ENCODE assay signal across 16 cellular contexts in genomic region chr1:228008391-228009115, GRCh38. TPM values are rescaled to one million over a fixed set of nuclear protein-coding genes. Genes with fewer than 3 reads are reported as not detected.
DNase-seq lines count a peak whose midpoint lies in the region; ATAC-seq, FAIRE-seq and TF ChIP-seq lines count a peak whose summit lies in the region.
"Had no signal": no experiment of that assay in that cellular context is flagged by ENCODE, and none has a peak within 500 bp of the region (broad histone marks: within the 10 kb centered on the region; RNA-seq: fewer than 3 reads in every experiment).

No MANE protein-coding gene starts in this region.

- H2BK20ac ChIP-seq in H1 (ENCODE audit: low read length), result no peak overlapping the region

- no peak for ATAC-seq in GM21447 (IDR thresholded peaks at IDR 0.05; ENCODE audit: unreplicated experiment)

- no peak overlapping the region for H3K14ac ChIP-seq in H1 (ENCODE audit: insufficient read length)
- no peak overlapping the region for H3K14ac ChIP-seq in trophoblast cell (ENCODE audit: low read length)

- peaks cover 10% of the 10 kb centered on the region; the same call in 1 of the 2 replicates for H3K23me2 ChIP-seq in H1 (ENCODE audit: low read depth, low read length)

- H4K12ac ChIP-seq in trophoblast cell (ENCODE audit: low read depth, low read length), result no peak overlapping the region

- H3K4me1 ChIP-seq in HUES48 (ENCODE audit: control insufficient read depth, insufficient read depth, low read length) (peaks cover 29% of the 10 kb centered on the region), H1 (replicated peaks in 1 of 4; ENCODE audit: control insufficient read depth in 3 of 4, insufficient read depth in 4 of 4, low read length in 3 of 4) (peaks cover 0 to 43% (median 22%) of the 10 kb centered on the region in 4 experiments; a peak in 6 of 7 replicates), trophoblast cell (ENCODE audit: control insufficient read depth in 1 of 2, insufficient read depth in 2 of 2, low read length in 2 of 2) (peaks cover 0 to 3% of the 10 kb centered on the region in 2 experiments)

- TF ChIP-seq POLR2A in H1 (IDR thresholded peaks at IDR 0.05; ENCODE audit: control extremely low read depth in 1 of 2, low read depth in 2 of 2, low read length in 2 of 2), result no peak

- H3K4ac ChIP-seq in H1 (replicated peaks; ENCODE audit: insufficient read length, low read depth, low read length) (no peak overlapping the region), trophoblast cell (ENCODE audit: low read depth, low read length) (no peak overlapping the region)

- H2BK120ac ChIP-seq in H1 (replicated peaks; ENCODE audit: low read depth, low read length), result no peak overlapping the region
- no peak overlapping the region for H2BK120ac ChIP-seq in trophoblast cell (ENCODE audit: insufficient read depth, low read length, poor library complexity)

- H2AFZ ChIP-seq in H1 (ENCODE audit: low read length) (no peak overlapping the region), trophoblast cell (ENCODE audit: insufficient read depth, low read length, poor library complexity) (no peak overlapping the region)

- H3K18ac ChIP-seq in H1 (ENCODE audit: extremely low read depth, low read length) (no peak overlapping the region), trophoblast cell (ENCODE audit: low read length) (no peak overlapping the region)

- CTCF ChIA-PET in H1 (lab: Charles Lee; ENCODE audit: partially characterized antibody), result interaction anchor here (0.7 to 1.0 kb wide), 2 partner anchors 65 to 464 kb away, joined by 3 to 4 read pairs; no protein-coding TSS in a partner anchor

- H3K4me3 ChIP-seq in HUES48 (ENCODE audit: low read depth, low read length) (peak overlapping the region; percentile 45; the same call in 1 of the 2 replicates), H1 (ENCODE audit: extremely low read depth in 1 of 4, insufficient read depth in 2 of 4, low read depth in 3 of 4, low read length in 4 of 4) (peak overlapping the region in 3 of 4 experiments; percentile 1 to 58 (median 14); a peak in 4 of 8 replicates), trophoblast cell (ENCODE audit: low read depth, low read length) (no peak overlapping the region)
- H3K4me3 ChIP-seq: left ventricle myocardium inferior had no signal

- DNase-seq in DMS 273 (lab: John Stamatoyannopoulos, UW; ENCODE audit: unreplicated experiment) (peak; percentile 27), DMS 273 treated with DMSO at 0.1 percent for 48 hours (lab: John Stamatoyannopoulos, UW) (no peak), H1 (ENCODE audit: low read depth in 1 of 2, low spot score in 2 of 2) (no peak), posterior vena cava (ENCODE audit: low spot score) (peak; percentile 51), trophoblast cell (no peak), NCI-H187 treated with DMSO at 0.1 percent for 48 hours (lab: John Stamatoyannopoulos, UW) (no peak)
- DNase-seq: anterior cingulate cortex; glutamatergic neuron; left ventricle myocardium inferior; NCI-H2081; stimulated activated CD4-positive, alpha-beta T cell treated with anti-CD3 and anti-CD28 coated beads, Interleukin-4, amount 100 ng/mL, for 4 hours had no signal

- no peak overlapping the region for H2BK15ac ChIP-seq in H1 (ENCODE audit: low read length)

- H3K79me2 ChIP-seq in H1 (ENCODE audit: control insufficient read depth in 1 of 2, insufficient read depth in 2 of 2, low read length in 2 of 2), result no peaks in the 10 kb centered on the region
- H3K79me2 ChIP-seq in trophoblast cell (ENCODE audit: control insufficient read depth, insufficient read depth, low read length, poor library complexity), result no peaks in the 10 kb centered on the region

- peak overlapping the region; percentile 45 for H4K8ac ChIP-seq in H1 (ENCODE audit: extremely low read depth, insufficient read depth, low read length)
- no peak overlapping the region for H4K8ac ChIP-seq in trophoblast cell (ENCODE audit: low read depth, low read length)

- H3K27ac ChIP-seq in HUES48 (ENCODE audit: low read depth, low read length), result no peak overlapping the region
- H3K27ac ChIP-seq in H1 (ENCODE audit: low read depth, low read length), result no peak overlapping the region
- H3K27ac ChIP-seq in trophoblast cell (ENCODE audit: low read depth, low read length), result no peak overlapping the region
- H3K27ac ChIP-seq: 22Rv1, left ventricle myocardium inferior had no signal

- H3K79me1 ChIP-seq in H1 (ENCODE audit: low read depth, low read length) (no peaks in the 10 kb centered on the region), trophoblast cell (ENCODE audit: low read length) (no peaks in the 10 kb centered on the region)

- 9% methylated on average over 31 of the region's 52 CpGs; no CpG with 5 or more reads in 1 of the 2 experiments for WGBS in H1 (ENCODE audit: extremely low coverage in 1 of 2, insufficient coverage in 1 of 2, insufficient read length in 1 of 2, insufficient replicate concordance in 2 of 2, low coverage in 1 of 2, low lambda C conversion rate in 2 of 2, missing lambda C conversion rate in 1 of 2), 2 experiments
- no CpG with 5 or more reads among the region's 52 CpGs for WGBS in trophoblast cell (ENCODE audit: extremely low coverage, insufficient coverage, insufficient read length)

- TF ChIP-seq CTCF in H1 (IDR thresholded peaks at IDR 0.05; ENCODE audit: control extremely low read depth in 1 of 3, insufficient read depth in 1 of 3, low read depth in 1 of 3, low read length in 3 of 3), result no peak

- no peaks in the 10 kb centered on the region for H3K36me3 ChIP-seq in HUES48 (ENCODE audit: control insufficient read depth, insufficient read depth, low read length)
- peaks cover 0 to 6% (median 0%) of the 10 kb centered on the region in 4 experiments; a peak in 1 of 8 replicates for H3K36me3 ChIP-seq in H1 (ENCODE audit: control insufficient read depth in 2 of 4, insufficient read depth in 4 of 4, low read length in 3 of 4)
- no peaks in the 10 kb centered on the region for H3K36me3 ChIP-seq in trophoblast cell (ENCODE audit: control insufficient read depth in 1 of 2, insufficient read depth in 2 of 2, low read length in 2 of 2)
- H3K36me3 ChIP-seq: left ventricle myocardium inferior had no signal

- H3K9ac ChIP-seq in HUES48 (ENCODE audit: low read depth, low read length), result no peak overlapping the region
- no peak overlapping the region for H3K9ac ChIP-seq in H1 (replicated peaks in 1 of 4; ENCODE audit: extremely low read depth in 1 of 4, low read depth in 3 of 4, low read length in 3 of 4)
- H3K9ac ChIP-seq in trophoblast cell (ENCODE audit: low read length), result no peak overlapping the region

- no peak overlapping the region for H4K5ac ChIP-seq in H1 (ENCODE audit: insufficient read length, low read depth, low read length)

- H2AK5ac ChIP-seq in H1 (ENCODE audit: low read depth, low read length) (no peak overlapping the region), trophoblast cell (ENCODE audit: low read length) (no peak overlapping the region)

- H3K23ac ChIP-seq in H1 (ENCODE audit: insufficient read length) (no peak overlapping the region), trophoblast cell (ENCODE audit: low read length) (no peak overlapping the region)

- H2BK5ac ChIP-seq in H1 (ENCODE audit: low read depth, low read length) (no peak overlapping the region), trophoblast cell (ENCODE audit: low read depth, low read length, poor library complexity) (no peak overlapping the region)

- H4K20me1 ChIP-seq in H1 (replicated peaks in 1 of 2; ENCODE audit: control insufficient read depth in 1 of 2, insufficient read depth in 2 of 2, low read length in 2 of 2), result peaks cover 16 to 17% of the 10 kb centered on the region in 2 experiments

- no peak for TF ChIP-seq EP300 in H1 (IDR thresholded peaks at IDR 0.05; ENCODE audit: borderline replicate concordance in 1 of 2, low read depth in 2 of 2, low read length in 2 of 2)

- peaks cover 98% of the 10 kb centered on the region for H3K27me3 ChIP-seq in HUES48 (ENCODE audit: control insufficient read depth, insufficient read depth, low read length)
- H3K27me3 ChIP-seq in H1 (replicated peaks in 1 of 4; ENCODE audit: control insufficient read depth in 3 of 4, extremely low read depth in 1 of 4, insufficient read depth in 3 of 4, low read length in 3 of 4), result peaks cover 68 to 98% (median 91%) of the 10 kb centered on the region in 4 experiments
- peaks cover 56% of the 10 kb centered on the region for H3K27me3 ChIP-seq in trophoblast cell (ENCODE audit: insufficient read depth, low read length)

- H3K9me3 ChIP-seq in HUES48 (ENCODE audit: control insufficient read depth, insufficient read depth, low read length), result no peaks in the 10 kb centered on the region
- H3K9me3 ChIP-seq in H1 (ENCODE audit: insufficient read depth in 2 of 2, low read depth in 1 of 2, low read length in 1 of 2), result no peaks in the 10 kb centered on the region
- H3K9me3 ChIP-seq in trophoblast cell (ENCODE audit: insufficient read depth, low read depth, low read length), result peaks cover 3% of the 10 kb centered on the region
- H3K9me3 ChIP-seq: left ventricle myocardium inferior had no signal

- H2BK12ac ChIP-seq in H1 (ENCODE audit: low read depth, low read length) (no peak overlapping the region), trophoblast cell (ENCODE audit: low read length) (no peak overlapping the region)

- no peak overlapping the region for H4K91ac ChIP-seq in H1 (replicated peaks; ENCODE audit: insufficient read length, low read length)
- no peak overlapping the region for H4K91ac ChIP-seq in trophoblast cell (ENCODE audit: low read depth, low read length)

- intact Hi-C loops in posterior vena cava (cut with DNase I), result no loop called here

- FAIRE-seq in H1 (lab: Jason Lieb, UNC), result no peak

- no peak overlapping the region for H3K56ac ChIP-seq in H1 (replicated peaks; ENCODE audit: insufficient read length, low read depth, low read length)

- POLR2A ChIA-PET in H1 (lab: Charles Lee; ENCODE audit: partially characterized antibody), result no interaction called here

- TF ChIP-seq RAD21 in H1 (IDR thresholded peaks at IDR 0.05 in 1 of 2, conservative IDR thresholded peaks at IDR 0.05 in 1 of 2; ENCODE audit: low read depth in 2 of 2, low read length in 2 of 2), result no peak

- H3K4me2 ChIP-seq in H1 (ENCODE audit: insufficient read depth in 1 of 2, low read depth in 2 of 2, low read length in 2 of 2), result peak overlapping the region; percentile 47 to 73
- H3K4me2 ChIP-seq in trophoblast cell (ENCODE audit: low read length), result no peak overlapping the region

TF ChIP-seq in H1, 55 proteins besides CTCF, POLR2A, EP300 and RAD21 (continues in another document):
- TF ChIP-seq SUZ12 (IDR thresholded peaks at IDR 0.05; ENCODE audit: low read length) (peak; percentile 41), RXRA (IDR thresholded peaks at IDR 0.05; ENCODE audit: insufficient read depth, low read depth, low read length) (no peak)

RNA-seq across cellular contexts. Expression of gene WNT3A, which starts 1.8 kb away (rescaled TPM):
- total RNA-seq in H1 (2021; fragmentation: NEBNext Ultra II Directional; extraction: Animal tissue kit (Norgen Biotek cat#: 25700)), result 0.10 and 0.19 TPM in 2 replicates
- polyA plus RNA-seq in H1 (2011; rRNA removed), result 0.08 and 0.13 TPM in 2 replicates
- 0.05 TPM for polyA plus RNA-seq in H1 (2011; cell fraction: cytosol; rRNA removed)
- polyA plus RNA-seq in H1 (2011; cell fraction: nucleus; rRNA removed), result 0.26 TPM
- 0.05 to 0.17 TPM (median 0.08 TPM) in 3 of 4 replicates, not detected in the other for polyA plus RNA-seq in H1 (2012, experiment 1 of 2)
- polyA plus RNA-seq in H1 (2012, experiment 2 of 2), result 0.13 TPM
- polyA plus RNA-seq in H1 (2013, experiment 1 of 2), result 0.02 TPM
- 0.07 TPM for polyA plus RNA-seq in H1 (2013, experiment 2 of 2)
- polyA minus RNA-seq in H1 (2011; rRNA and poly(A)+ RNA removed), result 0.06 and 0.07 TPM in 2 replicates
- not detected for polyA minus RNA-seq in H1 (2011; cell fraction: cytosol; rRNA and poly(A)+ RNA removed)
- 0.40 TPM for polyA minus RNA-seq in H1 (2011; cell fraction: nucleus; rRNA and poly(A)+ RNA removed)
- not detected for total RNA-seq in posterior vena cava
- polyA plus RNA-seq in trophoblast cell (2013), result 1.6 TPM in 2 replicates
- total RNA-seq: H4, left ventricle myocardium inferior, pulmonary artery endothelial cell had no signal

Comparison
In these comparisons a context has a peak if more than half of its experiments do, and no peak if none do; other contexts are left out.
1. DNase-seq: peak in DMS 273 (single experiment) and posterior vena cava (single experiment); none in DMS 273 treated with DMSO at 0.1 percent for 48 hours (single experiment), H1 (0 of 2), trophoblast cell (0 of 2) and NCI-H187 treated with DMSO at 0.1 percent for 48 hours (single experiment).